In the genomic region with DNA sequence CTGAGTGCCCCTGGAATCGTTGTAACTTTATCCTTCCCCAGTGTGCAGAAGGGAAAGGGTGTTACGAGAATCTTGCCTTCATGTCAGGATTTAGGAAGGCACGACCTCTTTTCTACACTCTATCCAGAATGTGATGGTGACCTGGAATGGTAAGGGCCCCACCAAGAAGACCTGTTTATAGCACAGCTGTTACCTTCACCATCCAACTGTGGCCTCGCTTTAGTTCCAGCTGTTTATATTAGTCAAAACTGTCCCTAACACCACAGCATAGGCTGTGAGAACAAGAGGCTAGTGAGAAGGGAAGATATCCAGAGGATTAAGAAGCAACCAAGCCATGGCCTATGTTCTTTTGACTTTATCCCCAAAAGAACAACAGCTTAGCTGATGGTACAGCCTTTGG, we compare ENCODE assay signal across 34 cellular contexts. TPM values are rescaled to one million over a fixed set of nuclear protein-coding genes. Genes with fewer than 3 reads are reported as not detected.
"Had no signal": no experiment of that assay in that cellular context is flagged by ENCODE, and none has a peak within 500 bp of the region (broad histone marks: within the 10 kb centered on the region; RNA-seq: fewer than 3 reads in every experiment).

No MANE protein-coding gene starts in this region.

- H3K4me3 Mint-ChIP-seq: dendritic cell treated with granulocyte-macrophage colony-stimulating factor and Interleukin-4, amounts not matched to agents 40 ng/mL and 50 ng/mL, for 4 days; effector memory CD8-positive, alpha-beta T cell; endodermal cell; mesothelial cell of epicardium; naive B cell had no signal

- H3K27me3 Mint-ChIP-seq: dendritic cell treated with granulocyte-macrophage colony-stimulating factor and Interleukin-4, amounts not matched to agents 40 ng/mL and 50 ng/mL, for 4 days; effector memory CD8-positive, alpha-beta T cell; naive B cell had no signal

- DNase-seq: colonic mucosa; cortex of kidney; effector CD8-positive, alpha-beta T cell; effector memory CD8-positive, alpha-beta T cell; endodermal cell; erythroblast; esophagus squamous epithelium; foreskin fibroblast; foreskin melanocyte; gastrocnemius medialis; glutamatergic neuron; head of caudate nucleus; heart right ventricle; hippocampal formation; left cardiac atrium; left lung; left ventricle myocardium superior; lower lobe of right lung; mesenchymal stem cell; mucosa of descending colon; naive B cell had no signal

- H3K4me3 ChIP-seq: colonic mucosa, esophagus squamous epithelium, gastrocnemius medialis, heart right ventricle, left lung, lower lobe of right lung, mucosa of descending colon had no signal

- H3K4me1 ChIP-seq: colonic mucosa, esophagus squamous epithelium, gastrocnemius medialis, heart right ventricle, left lung, lower lobe of right lung had no signal

- FAIRE-seq: endometrium, islet of Langerhans, keratinocyte had no signal

- H3K27ac Mint-ChIP-seq: dendritic cell treated with granulocyte-macrophage colony-stimulating factor and Interleukin-4, amounts not matched to agents 40 ng/mL and 50 ng/mL, for 4 days; effector memory CD8-positive, alpha-beta T cell; endodermal cell; mesothelial cell of epicardium had no signal

- H3K9me3 Mint-ChIP-seq: dendritic cell treated with granulocyte-macrophage colony-stimulating factor and Interleukin-4, amounts not matched to agents 40 ng/mL and 50 ng/mL, for 4 days; effector memory CD8-positive, alpha-beta T cell; endodermal cell; mesothelial cell of epicardium had no signal

- H3K36me3 ChIP-seq: colonic mucosa, esophagus squamous epithelium, gastrocnemius medialis, heart right ventricle, left lung, lower lobe of right lung had no signal

- H3K4me1 Mint-ChIP-seq: naive B cell had no signal

- H3K9me3 ChIP-seq: colonic mucosa, esophagus squamous epithelium, gastrocnemius medialis, heart right ventricle, left lung, lower lobe of right lung, mucosa of descending colon had no signal

- H3K27ac ChIP-seq: colonic mucosa, epithelial cell of prostate, esophagus squamous epithelium, gastrocnemius medialis, heart right ventricle, left lung, lower lobe of right lung had no signal

- ATAC-seq: effector memory CD8-positive, alpha-beta T cell; esophagus mucosa; gastrocnemius medialis; heart right ventricle; left cardiac atrium; left lung; left ventricle myocardium superior; lower lobe of right lung; mucosa of descending colon had no signal

- H3K27me3 ChIP-seq: colonic mucosa, esophagus squamous epithelium, gastrocnemius medialis, left lung had no signal

RNA-seq across cellular contexts. Expression of a gene that starts 28.0 kb away (rescaled TPM):
- total RNA-seq: dermis microvascular lymphatic vessel endothelial cell, esophagus mucosa, esophagus squamous epithelium, glomerular endothelial cell, kidney epithelial cell, left cardiac atrium, left ventricle myocardium superior, lower leg skin, lung microvascular endothelial cell, mesenteric fat pad, mesothelial cell of epicardium had no signal
- polyA plus RNA-seq: heart right ventricle, keratinocyte had no signal
